ENCODE assay signal across 1 cellular context in genomic region chr2:159712194-159712928, GRCh38.
A peak's percentile ranks its signal among the peaks of the same experiment; 100 is the strongest.
TF ChIP-seq lines count a peak whose summit lies in the region.

Gene MARCHF7 (plus strand): TSS chr2:159712506. CDS start chr2:159729023, 16,517 bp downstream.

TF ChIP-seq in WTC11, 78 proteins besides CTCF, POLR2A, EP300 and RAD21 (continued from another document):
- TF ChIP-seq ZNF532 (CRISPR knock-in tag; IDR thresholded peaks at IDR 0.05; ENCODE audit: borderline replicate concordance) (no peak), ZNF425 (CRISPR knock-in tag; conservative IDR thresholded peaks at IDR 0.05) (no peak), ZNF138 (CRISPR knock-in tag; conservative IDR thresholded peaks at IDR 0.05) (no peak), MAX (CRISPR knock-in tag; IDR thresholded peaks at IDR 0.05) (peak; percentile 87), CDX4 (CRISPR knock-in tag; IDR thresholded peaks at IDR 0.05; ENCODE audit: borderline replicate concordance) (no peak), ELF4 (CRISPR knock-in tag; IDR thresholded peaks at IDR 0.05; ENCODE audit: low read depth) (0 out of 2 replicates have a peak, but pooled peaks have one; percentile 56), ZNF281 (CRISPR knock-in tag; IDR thresholded peaks at IDR 0.05) (peak; percentile 93), TEAD1 (CRISPR knock-in tag; IDR thresholded peaks at IDR 0.05) (peak; percentile 90), USF1 (CRISPR knock-in tag; IDR thresholded peaks at IDR 0.05) (peak; percentile 46; the same call in 1 of the 2 replicates), MLX (CRISPR knock-in tag; IDR thresholded peaks at IDR 0.05) (no peak; the same call in 1 of the 2 replicates), NR1H2 (CRISPR knock-in tag; IDR thresholded peaks at IDR 0.05) (no peak), MYBL2 (CRISPR knock-in tag; IDR thresholded peaks at IDR 0.05) (peak; percentile 93), FOXK1 (CRISPR knock-in tag; IDR thresholded peaks at IDR 0.05) (peak; percentile 66), RORB (CRISPR knock-in tag; IDR thresholded peaks at IDR 0.05) (no peak), NFE2L1 (CRISPR knock-in tag; IDR thresholded peaks at IDR 0.05) (no peak)
